In the genomic region with DNA sequence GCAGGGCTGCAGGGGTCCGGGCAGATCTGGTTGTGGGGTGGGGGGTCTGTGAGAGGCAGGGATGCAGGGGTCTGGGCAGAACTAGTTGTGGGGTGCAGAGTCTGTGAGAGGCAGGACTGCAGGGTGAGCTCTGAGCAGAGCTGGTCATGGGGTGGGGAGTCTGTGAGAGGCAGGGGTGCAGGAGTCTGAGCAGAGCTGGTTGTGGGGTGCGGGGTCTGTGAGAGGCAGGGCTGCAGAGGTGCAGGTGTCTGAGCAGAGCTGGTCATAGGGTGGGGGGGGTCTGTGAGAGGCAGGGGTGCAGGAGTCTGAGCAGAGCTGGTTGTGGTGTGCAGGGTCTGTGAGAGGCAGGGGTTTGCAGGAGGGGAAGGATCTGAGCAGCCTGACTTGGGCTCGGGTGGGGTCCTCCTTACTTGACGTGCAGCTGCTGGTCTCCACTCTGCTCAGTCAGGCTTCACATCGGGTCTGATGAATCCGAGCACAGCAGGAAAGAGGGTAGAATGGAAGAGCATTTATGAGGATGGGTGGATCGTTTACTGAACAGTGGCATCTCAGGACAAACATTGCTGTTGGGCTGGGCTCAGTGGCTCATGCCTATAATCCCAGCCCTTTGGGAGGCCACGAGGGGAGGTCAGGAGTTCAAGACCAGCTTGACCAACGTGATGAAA, we compare ENCODE assay signal across 28 cellular contexts. TPM values are rescaled to one million over a fixed set of nuclear protein-coding genes. Genes with fewer than 3 reads are reported as not detected.
"Had no signal": no experiment of that assay in that cellular context is flagged by ENCODE, and none has a peak within 500 bp of the region (broad histone marks: within the 10 kb centered on the region; RNA-seq: fewer than 3 reads in every experiment).

No MANE protein-coding gene starts in this region.

- H3K4me2 ChIP-seq: hepatocyte, neural progenitor cell had no signal

- H3K9me3 Mint-ChIP-seq: activated CD4-positive, alpha-beta T cell treated with anti-CD3 and anti-CD28 coated beads, Interleukin-2, amount 10 ng/mL, durations not matched to agents 7 days and 5 days; activated naive CD4-positive, alpha-beta T cell treated with anti-CD3 and anti-CD28 coated beads, Interleukin-2, amount 50 U/mL, for 24 hours; dendritic cell treated with granulocyte-macrophage colony-stimulating factor and Interleukin-4, amounts not matched to agents 40 ng/mL and 50 ng/mL, for 4 days; mesothelial cell of epicardium; naive thymus-derived CD8-positive, alpha-beta T cell; neural progenitor cell had no signal

- H3K4me1 ChIP-seq: left ventricle myocardium inferior, neural progenitor cell, spleen had no signal

- DNase-seq: activated CD4-positive, alpha-beta T cell treated with anti-CD3 and anti-CD28 coated beads, Interleukin-2, amount 10 ng/mL, durations not matched to agents 7 days and 5 days; activated CD4-positive, CD25-positive, alpha-beta regulatory T cell treated with anti-CD3 and anti-CD28 coated beads, Interleukin-2, amount 50 U/mL, for 72 hours; activated CD8-positive, alpha-beta T cell treated with anti-CD3 and anti-CD28 coated beads, Interleukin-2, amount 10 ng/mL, durations not matched to agents 7 days and 5 days; activated gamma-delta T cell treated with Interleukin-2 at 50 U/mL for 16 hours; anterior cingulate cortex; caudate nucleus; effector CD4-positive, alpha-beta T cell; glutamatergic neuron; kidney glomerular epithelial cell; left ventricle myocardium inferior; naive thymus-derived CD8-positive, alpha-beta T cell; spleen; stimulated activated CD4-positive, alpha-beta T cell treated with anti-CD3 and anti-CD28 coated beads, Interleukin-4, amount 100 ng/mL, for 1 hour; stimulated activated naive CD4-positive, alpha-beta T cell treated with Interleukin-2 at 50 U/mL for 16 hours; T-helper 2 cell had no signal

- H3K4me3 ChIP-seq: hepatocyte, left ventricle myocardium inferior, neural progenitor cell, spleen had no signal

- H3K27ac Mint-ChIP-seq: activated CD4-positive, alpha-beta T cell treated with anti-CD3 and anti-CD28 coated beads, Interleukin-2, amount 10 ng/mL, durations not matched to agents 7 days and 5 days; activated CD8-positive, alpha-beta T cell treated with anti-CD3 and anti-CD28 coated beads, Interleukin-2, amount 10 ng/mL, durations not matched to agents 7 days and 5 days; activated naive CD4-positive, alpha-beta T cell treated with anti-CD3 and anti-CD28 coated beads, Interleukin-2, amount 50 U/mL, for 24 hours; brain; dendritic cell treated with granulocyte-macrophage colony-stimulating factor and Interleukin-4, amounts not matched to agents 40 ng/mL and 50 ng/mL, for 4 days; mesothelial cell of epicardium; neural progenitor cell; progenitor cell of endocrine pancreas had no signal

- H3K4me3 Mint-ChIP-seq: activated CD4-positive, alpha-beta T cell treated with anti-CD3 and anti-CD28 coated beads, Interleukin-2, amount 10 ng/mL, durations not matched to agents 7 days and 5 days; activated CD8-positive, alpha-beta T cell treated with anti-CD3 and anti-CD28 coated beads, Interleukin-2, amount 10 ng/mL, durations not matched to agents 7 days and 5 days; activated naive CD4-positive, alpha-beta T cell treated with anti-CD3 and anti-CD28 coated beads, Interleukin-2, amount 50 U/mL, for 24 hours; brain; dendritic cell treated with granulocyte-macrophage colony-stimulating factor and Interleukin-4, amounts not matched to agents 40 ng/mL and 50 ng/mL, for 4 days; mesothelial cell of epicardium; naive thymus-derived CD8-positive, alpha-beta T cell; neural progenitor cell had no signal

- ATAC-seq: activated CD8-positive, alpha-beta T cell treated with anti-CD3 and anti-CD28 coated beads, Interleukin-2, amount 10 ng/mL, durations not matched to agents 7 days and 5 days; naive thymus-derived CD8-positive, alpha-beta T cell had no signal

- H3K9me3 ChIP-seq: left ventricle myocardium inferior, spleen had no signal

- H3K36me3 Mint-ChIP-seq: activated naive CD4-positive, alpha-beta T cell treated with anti-CD3 and anti-CD28 coated beads, Interleukin-2, amount 50 U/mL, for 24 hours; brain; mesothelial cell of epicardium; naive thymus-derived CD8-positive, alpha-beta T cell; neural progenitor cell had no signal

- FAIRE-seq: frontal cortex, urothelium cell line had no signal

- H3K27ac ChIP-seq: hepatocyte, left ventricle myocardium inferior, neural progenitor cell, spleen, VCaP had no signal

RNA-seq across cellular contexts. Expression of gene IGFL2, which starts 31.2 kb away (rescaled TPM):
- total RNA-seq: activated CD4-positive, alpha-beta T cell treated with anti-CD3 and anti-CD28 coated beads, Interleukin-2, amount 10 ng/mL, durations not matched to agents 7 days and 5 days; activated CD8-positive, alpha-beta T cell treated with anti-CD3 and anti-CD28 coated beads, Interleukin-2, amount 10 ng/mL, durations not matched to agents 7 days and 5 days; left ventricle myocardium inferior; lung microvascular endothelial cell; naive thymus-derived CD8-positive, alpha-beta T cell; osteoblast; progenitor cell of endocrine pancreas; spleen had no signal
- polyA plus RNA-seq: naive thymus-derived CD8-positive, alpha-beta T cell; spleen had no signal

RNA-seq across cellular contexts. Expression of gene IGFL1, which starts 50.3 kb away (rescaled TPM):
- total RNA-seq: activated CD4-positive, alpha-beta T cell treated with anti-CD3 and anti-CD28 coated beads, Interleukin-2, amount 10 ng/mL, durations not matched to agents 7 days and 5 days; activated CD8-positive, alpha-beta T cell treated with anti-CD3 and anti-CD28 coated beads, Interleukin-2, amount 10 ng/mL, durations not matched to agents 7 days and 5 days; frontal cortex; hepatocyte; left ventricle myocardium inferior; lung microvascular endothelial cell; naive thymus-derived CD8-positive, alpha-beta T cell; osteoblast; progenitor cell of endocrine pancreas; spleen had no signal
- polyA plus RNA-seq: hepatocyte; naive thymus-derived CD8-positive, alpha-beta T cell; spleen had no signal

RNA-seq across cellular contexts. Expression of gene IGFL3, which starts 54.7 kb away (rescaled TPM):
- total RNA-seq: activated CD4-positive, alpha-beta T cell treated with anti-CD3 and anti-CD28 coated beads, Interleukin-2, amount 10 ng/mL, durations not matched to agents 7 days and 5 days; activated CD8-positive, alpha-beta T cell treated with anti-CD3 and anti-CD28 coated beads, Interleukin-2, amount 10 ng/mL, durations not matched to agents 7 days and 5 days; frontal cortex; left ventricle myocardium inferior; lung microvascular endothelial cell; mesothelial cell of epicardium; naive thymus-derived CD8-positive, alpha-beta T cell; osteoblast; progenitor cell of endocrine pancreas; spleen had no signal
- polyA plus RNA-seq: esophagus; naive thymus-derived CD8-positive, alpha-beta T cell; spleen had no signal
